ENCODE assay signal across 29 cellular contexts in genomic region chr1:107352850-107353249, GRCh38.
"Had no signal": no experiment of that assay in that cellular context is flagged by ENCODE, and none has a peak within 500 bp of the region (broad histone marks: within the 10 kb centered on the region; RNA-seq: fewer than 3 reads in every experiment).

No MANE protein-coding gene starts in this region.

- H3K36me3 ChIP-seq: colonic mucosa, esophagus squamous epithelium, gastroesophageal sphincter, heart right ventricle, WERI-Rb-1 had no signal

- H3K27ac ChIP-seq: colonic mucosa, epithelial cell of prostate, esophagus squamous epithelium, gastroesophageal sphincter, heart right ventricle, WERI-Rb-1 had no signal

- H3K27me3 ChIP-seq: colonic mucosa, esophagus squamous epithelium, gastroesophageal sphincter, heart right ventricle had no signal

- H3K36me3 Mint-ChIP-seq: activated naive CD8-positive, alpha-beta T cell had no signal

- DNase-seq: activated CD4-positive, alpha-beta T cell treated with anti-CD3 and anti-CD28 coated beads for 1 hour; activated CD4-positive, alpha-beta T cell treated with anti-CD3 and anti-CD28 coated beads for 4 hours; activated CD4-positive, alpha-beta T cell treated with anti-CD3 and anti-CD28 coated beads, Interleukin-2, amount 50 U/mL, for 1 hour; activated CD4-positive, alpha-beta T cell treated with anti-CD3 and anti-CD28 coated beads, Interleukin-2, amount 50 U/mL, for 48 hours; activated CD4-positive, CD25-positive, alpha-beta regulatory T cell; activated CD8-positive, alpha-beta memory T cell treated with anti-CD3 and anti-CD28 coated beads for 24 hours; activated CD8-positive, alpha-beta T cell treated with anti-CD3 and anti-CD28 coated beads for 36 hours; activated effector memory CD4-positive, alpha-beta T cell treated with Interleukin-2 at 50 U/mL for 16 hours; activated gamma-delta T cell treated with Interleukin-2 at 50 U/mL for 16 hours; activated naive CD4-positive, alpha-beta T cell treated with anti-CD3 and anti-CD28 coated beads, Interleukin-2, amount 50 U/mL, for 16 hours; activated naive CD4-positive, alpha-beta T cell treated with Interleukin-2 at 50 U/mL for 16 hours; activated T-cell treated with anti-CD3 and anti-CD28 coated beads, Interleukin-2, amount 50 U/mL, for 4 hours; amniotic stem cell; anterior cingulate cortex; caudate nucleus; colonic mucosa; effector CD8-positive, alpha-beta T cell; esophagus squamous epithelium; foreskin melanocyte; heart right ventricle; T-helper 1 cell; T-helper 17 cell; T1000; WERI-Rb-1 had no signal

- H3K27ac Mint-ChIP-seq: activated CD8-positive, alpha-beta T cell treated with anti-CD3 and anti-CD28 coated beads for 36 hours; activated naive CD8-positive, alpha-beta T cell; activated T-helper 17 cell treated with anti-CD3 and anti-CD28 coated beads, Interleukin-2, amount 50 U/mL, for 72 hours; T-helper 17 cell; T-helper 2 cell treated with Interferon-gamma antibody and Interleukin-4, amounts not matched to agents 5 μg/mL and 100 μg/mL, for 36 hours had no signal

- ATAC-seq: activated CD8-positive, alpha-beta T cell treated with anti-CD3 and anti-CD28 coated beads for 36 hours; activated T-cell treated with anti-CD3 and anti-CD28 coated beads, Interleukin-2, amount 50 U/mL, for 4 hours; activated T-helper 17 cell treated with anti-CD3 and anti-CD28 coated beads, Interleukin-2, amount 50 U/mL, for 72 hours; gastroesophageal sphincter; heart right ventricle; T-helper 17 cell had no signal

- H3K27me3 Mint-ChIP-seq: activated CD8-positive, alpha-beta T cell treated with anti-CD3 and anti-CD28 coated beads for 36 hours; activated T-helper 17 cell treated with anti-CD3 and anti-CD28 coated beads, Interleukin-2, amount 50 U/mL, for 72 hours; T-helper 17 cell had no signal

- H3K4me3 ChIP-seq: colonic mucosa, esophagus squamous epithelium, gastroesophageal sphincter, heart right ventricle had no signal

- H3K4me3 Mint-ChIP-seq: activated CD8-positive, alpha-beta T cell treated with anti-CD3 and anti-CD28 coated beads for 36 hours; activated naive CD8-positive, alpha-beta T cell; activated T-cell treated with anti-CD3 and anti-CD28 coated beads, Interleukin-2, amount 50 U/mL, for 4 hours; activated T-helper 17 cell treated with anti-CD3 and anti-CD28 coated beads, Interleukin-2, amount 50 U/mL, for 72 hours; T-helper 17 cell; T-helper 2 cell treated with Interferon-gamma antibody and Interleukin-4, amounts not matched to agents 5 μg/mL and 100 μg/mL, for 36 hours had no signal

- H3K9me3 Mint-ChIP-seq: activated CD8-positive, alpha-beta T cell treated with anti-CD3 and anti-CD28 coated beads for 36 hours; activated T-cell treated with anti-CD3 and anti-CD28 coated beads, Interleukin-2, amount 50 U/mL, for 4 hours; activated T-helper 17 cell treated with anti-CD3 and anti-CD28 coated beads, Interleukin-2, amount 50 U/mL, for 72 hours; T-helper 2 cell treated with Interferon-gamma antibody and Interleukin-4, amounts not matched to agents 5 μg/mL and 100 μg/mL, for 36 hours had no signal

- H3K4me1 ChIP-seq: colonic mucosa, esophagus squamous epithelium, heart right ventricle had no signal

- H3K4me1 Mint-ChIP-seq: activated T-helper 17 cell treated with anti-CD3 and anti-CD28 coated beads, Interleukin-2, amount 50 U/mL, for 72 hours; T-helper 17 cell had no signal

- H3K9me3 ChIP-seq: colonic mucosa, esophagus squamous epithelium had no signal
